ENCODE assay signal across 8 cellular contexts in genomic region chr15:43799945-43800285, GRCh38. TPM values are rescaled to one million over a fixed set of nuclear protein-coding genes. Genes with fewer than 3 reads are reported as not detected.
A peak's percentile ranks its signal among the peaks of the same experiment; 100 is the strongest.
DNase-seq lines count a peak whose midpoint lies in the region; ATAC-seq and TF ChIP-seq lines count a peak whose summit lies in the region.

Gene SERINC4, minus strand, starts transcription at chr15:43800220. Its CDS starts 234 bp downstream, at chr15:43799986.

- H3K4me3 ChIP-seq in HAP-1 (peak within 1 kb of the TSS; percentile 75), hepatocyte (peak within 1 kb of the TSS; percentile 70), skin epidermis (peak within 1 kb of the TSS; percentile 65 to 97 (median 82))

- H3K4me1 ChIP-seq in HAP-1: peaks cover 6% of the 10 kb centered on the region
- H3K4me1 ChIP-seq in hepatocyte (ENCODE audit: insufficient read depth): peaks cover 31% of the 10 kb centered on the region

- peak within 1 kb of the TSS; percentile 94 for H3K27ac ChIP-seq in hepatocyte
- peak within 1 kb of the TSS; percentile 70 to 95 (median 86) for H3K27ac ChIP-seq in skin epidermis

- H3K27me3 Mint-ChIP-seq in activated T-helper 1 cell treated with anti-CD3 and anti-CD28 coated beads, Interleukin-12 subunit alpha, Interleukin-12 subunit beta, Interleukin-2, Interleukin-4 antibody, amounts not matched to agents 30 ng/mL and 10 ng/mL and 1 ng/mL, durations not matched to agents 14 hours and 24 hours and 36 hours (ENCODE audit: insufficient read depth): no peaks in the 10 kb centered on the region

- 91% methylated on average over 8 of the region's 8 CpGs for WGBS in hepatocyte (ENCODE audit: low lambda C conversion rate, missing lambda C conversion rate)

- DNase-seq in HAP-1 (ENCODE audit: low spot score in 2 of 2) (no peak), hepatocyte (ENCODE audit: low spot score) (no peak), SIG-M5 (lab: John Stamatoyannopoulos, UW) (no peak)
- DNase-seq in activated T-helper 1 cell treated with anti-CD3 and anti-CD28 coated beads, Interleukin-12 subunit alpha, Interleukin-12 subunit beta, Interleukin-2, Interleukin-4 antibody, amounts not matched to agents 30 ng/mL and 10 ng/mL and 1 ng/mL, durations not matched to agents 14 hours and 24 hours and 36 hours (ENCODE audit: low spot score): no peak
- no peak for DNase-seq in stimulated activated CD4-positive, alpha-beta T cell treated with anti-CD3 and anti-CD28 coated beads, Interleukin-4, amount 100 ng/mL, for 1 hour

- H3K4me1 Mint-ChIP-seq in activated T-helper 1 cell treated with anti-CD3 and anti-CD28 coated beads, Interleukin-12 subunit alpha, Interleukin-12 subunit beta, Interleukin-2, Interleukin-4 antibody, amounts not matched to agents 30 ng/mL and 10 ng/mL and 1 ng/mL, durations not matched to agents 14 hours and 24 hours and 36 hours (ENCODE audit: low read depth): peaks cover 62% of the 10 kb centered on the region

- H4K20me1 ChIP-seq in hepatocyte (ENCODE audit: insufficient read depth, poor library complexity, severe bottlenecking): no peaks in the 10 kb centered on the region

- H3K4me2 ChIP-seq in hepatocyte: peak within 1 kb of the TSS; percentile 90

- no peaks in the 10 kb centered on the region for H3K9me2 ChIP-seq in hepatocyte (replicated peaks; ENCODE audit: insufficient read depth)

- intact Hi-C loops in activated T-helper 1 cell treated with anti-CD3 and anti-CD28 coated beads, Interleukin-12 subunit alpha, Interleukin-12 subunit beta, Interleukin-2, Interleukin-4 antibody, amounts not matched to agents 30 ng/mL and 10 ng/mL and 1 ng/mL, durations not matched to agents 14 hours and 24 hours and 36 hours (cut with micrococcal nuclease): loop anchor here (1.0 to 2.0 kb wide), 3 partner anchors 8 to 49 kb away; partner anchors contain the start of genes MFAP1 and SERF2

- H3K36me3 ChIP-seq in HAP-1 (replicated peaks) (peaks cover 61% of the 10 kb centered on the region), hepatocyte (replicated peaks; ENCODE audit: insufficient read depth, low read depth) (no peaks in the 10 kb centered on the region)

- H3K9me3 ChIP-seq in HAP-1: no peaks in the 10 kb centered on the region
- H3K9me3 ChIP-seq in hepatocyte (ENCODE audit: low read depth): no peaks in the 10 kb centered on the region

- H2AFZ ChIP-seq in hepatocyte: peak within 1 kb of the TSS; percentile 62

- H3K27me3 ChIP-seq in HAP-1 (ENCODE audit: low read depth) (no peaks in the 10 kb centered on the region), hepatocyte (no peaks in the 10 kb centered on the region)

- ATAC-seq in GM21576 (IDR thresholded peaks at IDR 0.05; ENCODE audit: unreplicated experiment): no peak
- no peak for ATAC-seq in GM18861 (IDR thresholded peaks at IDR 0.05; ENCODE audit: unreplicated experiment)

- H3K27ac Mint-ChIP-seq in activated T-helper 1 cell treated with anti-CD3 and anti-CD28 coated beads, Interleukin-12 subunit alpha, Interleukin-12 subunit beta, Interleukin-2, Interleukin-4 antibody, amounts not matched to agents 30 ng/mL and 10 ng/mL and 1 ng/mL, durations not matched to agents 14 hours and 24 hours and 36 hours: peak within 1 kb of the TSS; percentile 94

- H3K79me2 ChIP-seq in hepatocyte: peaks cover 26% of the 10 kb centered on the region

- peaks cover 58% of the 10 kb centered on the region for H3K36me3 Mint-ChIP-seq in activated T-helper 1 cell treated with anti-CD3 and anti-CD28 coated beads, Interleukin-12 subunit alpha, Interleukin-12 subunit beta, Interleukin-2, Interleukin-4 antibody, amounts not matched to agents 30 ng/mL and 10 ng/mL and 1 ng/mL, durations not matched to agents 14 hours and 24 hours and 36 hours (ENCODE audit: low read depth)

- TF ChIP-seq CTCF in hepatocyte (IDR thresholded peaks at IDR 0.05; ENCODE audit: poor library complexity): no peak

- no peaks in the 10 kb centered on the region for H3K9me3 Mint-ChIP-seq in activated T-helper 1 cell treated with anti-CD3 and anti-CD28 coated beads, Interleukin-12 subunit alpha, Interleukin-12 subunit beta, Interleukin-2, Interleukin-4 antibody, amounts not matched to agents 30 ng/mL and 10 ng/mL and 1 ng/mL, durations not matched to agents 14 hours and 24 hours and 36 hours

- in situ Hi-C loops in HAP-1 (cut with MboI; ENCODE audit: low sequenced_read_pairs): no loop called here

- H3K4me3 Mint-ChIP-seq in activated T-helper 1 cell treated with anti-CD3 and anti-CD28 coated beads, Interleukin-12 subunit alpha, Interleukin-12 subunit beta, Interleukin-2, Interleukin-4 antibody, amounts not matched to agents 30 ng/mL and 10 ng/mL and 1 ng/mL, durations not matched to agents 14 hours and 24 hours and 36 hours: peak within 1 kb of the TSS; percentile 99

RNA-seq across cellular contexts. Expression of gene SERINC4, which starts in this region (rescaled TPM):
- 0.39 and 0.41 TPM in 2 replicates for total RNA-seq in activated T-helper 1 cell treated with anti-CD3 and anti-CD28 coated beads, Interleukin-12 subunit alpha, Interleukin-12 subunit beta, Interleukin-2, Interleukin-4 antibody, amounts not matched to agents 30 ng/mL and 10 ng/mL and 1 ng/mL, durations not matched to agents 14 hours and 24 hours and 36 hours
- 0.10 and 0.24 TPM in 2 replicates for total RNA-seq in hepatocyte
- polyA plus RNA-seq in hepatocyte: not detected in 2 replicates
